Comparison of ENCODE assay signal across 18 cellular contexts in the genomic region with DNA sequence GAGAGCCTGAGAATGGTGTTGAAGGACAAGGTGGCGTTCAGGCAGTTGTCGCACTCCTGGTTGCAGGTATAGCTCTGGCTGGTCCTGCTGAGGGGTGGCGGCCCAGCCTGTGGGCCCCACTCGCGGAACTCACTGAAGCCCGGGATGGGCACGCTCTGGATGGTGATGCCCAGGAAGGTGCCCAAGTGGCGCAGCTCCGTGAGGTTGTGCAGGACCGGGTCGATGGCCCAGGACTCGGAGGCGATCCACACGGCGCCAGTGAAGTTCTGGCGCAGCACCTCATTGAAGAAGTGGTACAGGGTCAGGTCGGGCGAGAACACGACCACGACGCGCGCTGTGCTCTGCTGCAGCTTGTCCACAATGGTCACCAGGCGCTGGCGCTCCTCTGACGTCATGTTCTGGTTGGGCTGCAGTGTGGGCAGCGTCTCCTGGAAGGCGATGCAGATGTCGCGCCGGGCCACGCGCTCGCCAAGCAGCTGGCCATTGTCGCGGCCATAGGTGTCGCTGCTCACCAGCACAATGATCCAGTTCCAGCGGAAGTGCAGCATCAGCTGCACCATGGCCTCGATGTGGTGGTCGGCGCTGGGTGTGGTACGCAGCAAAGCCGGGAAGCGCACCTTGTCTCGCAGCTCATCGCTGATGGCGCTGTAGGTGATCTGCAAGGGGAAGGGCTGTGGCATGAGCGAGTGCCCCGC. TPM values are rescaled to one million over a fixed set of nuclear protein-coding genes. Genes with fewer than 3 reads are reported as not detected.
DNase-seq lines count a peak whose midpoint lies in the region; ATAC-seq, FAIRE-seq and TF ChIP-seq lines count a peak whose summit lies in the region.
"Had no signal": no experiment of that assay in that cellular context is flagged by ENCODE, and none has a peak within 500 bp of the region (broad histone marks: within the 10 kb centered on the region; RNA-seq: fewer than 3 reads in every experiment).

No MANE protein-coding gene starts in this region.

- POLR2A ChIA-PET in HepG2 (lab: Yijun Ruan, JAX), result no interaction called here

- FAIRE-seq in HepG2 (lab: Jason Lieb, UNC), result no peak
- FAIRE-seq: GM12878, GM19239 had no signal

- H3K4me3 Mint-ChIP-seq in immature natural killer cell, result no peak overlapping the region
- H3K4me3 Mint-ChIP-seq: CD8-positive, alpha-beta T cell had no signal

- H3K9me3 Mint-ChIP-seq in immature natural killer cell, result no peaks in the 10 kb centered on the region
- H3K9me3 Mint-ChIP-seq: CD8-positive, alpha-beta T cell had no signal

- no peaks in the 10 kb centered on the region for H3K4me1 ChIP-seq in HepG2 (ENCODE audit: insufficient read depth, low read length)
- no peaks in the 10 kb centered on the region for H3K4me1 ChIP-seq in aorta (ENCODE audit: control insufficient read depth in 1 of 2, insufficient read depth in 2 of 2, low read length in 2 of 2)
- H3K4me1 ChIP-seq: HAP-1 had no signal

- in situ Hi-C loops in HepG2 (cut with HindIII; ENCODE audit: extremely low pct_ligation_motif_present, low pct_unique_long_range_greater_than_20kb), result no loop called here

- peak; percentile 34 for TF ChIP-seq CTCF in LNCaP clone FGC (IDR thresholded peaks at IDR 0.05; ENCODE audit: control insufficient read depth, extremely low read depth, insufficient read depth)
- no peak for TF ChIP-seq CTCF in HepG2 (CRISPR knock-in tag; IDR thresholded peaks at IDR 0.05)

- no TSS peak for BruUV-seq in HepG2 (replicated peaks; lab: Mats Ljungman, UMichigan)

- WGBS in HepG2 (ENCODE audit: low lambda C conversion rate), result 67% methylated on average over 16 of the region's 49 CpGs
- WGBS in aorta, 2 donors, result 88 to 89% methylated on average over 49 of the region's 49 CpGs

- no peaks in the 10 kb centered on the region for H3K36me3 Mint-ChIP-seq in immature natural killer cell
- H3K36me3 Mint-ChIP-seq: CD8-positive, alpha-beta T cell had no signal

- H3K9ac ChIP-seq in HepG2 (ENCODE audit: insufficient read depth, low read depth, low read length), result no peak overlapping the region
- H3K9ac ChIP-seq: BLaER1 treated with 17β-estradiol and CSF1 and Interleukin-3, amounts not matched to agents 10 nM and 100 nM had no signal

- CTCF ChIA-PET in HepG2 (lab: Yijun Ruan, JAX; ENCODE audit: low intra/inter-chr PET ratio, low total read pairs), result no interaction called here

- no peaks in the 10 kb centered on the region for H3K79me2 ChIP-seq in HepG2 (ENCODE audit: insufficient read depth, low read length)

- no peak for TF ChIP-seq RAD21 in HepG2 (CRISPR knock-in tag; IDR thresholded peaks at IDR 0.05)

- TF ChIP-seq EP300 in HepG2 (IDR thresholded peaks at IDR 0.05; ENCODE audit: low read depth in 2 of 2, low read length in 2 of 2) (no peak), HepG2 (CRISPR knock-in tag; IDR thresholded peaks at IDR 0.05; ENCODE audit: borderline replicate concordance) (no peak)

- H3K4me3 ChIP-seq in LNCaP clone FGC (ENCODE audit: low read depth, low read length) (no peak overlapping the region), HepG2 (replicated peaks in 1 of 3; ENCODE audit: insufficient read depth in 1 of 3, low read depth in 2 of 3, low read length in 3 of 3) (no peak overlapping the region), aorta (ENCODE audit: low read length in 2 of 2) (no peak overlapping the region)
- H3K4me3 ChIP-seq: BLaER1 treated with 17β-estradiol and CSF1 and Interleukin-3, amounts not matched to agents 10 nM and 100 nM; GM12878; HAP-1 had no signal

- H3K27me3 Mint-ChIP-seq in immature natural killer cell (ENCODE audit: low read depth in 3 of 3), result peaks cover 2 to 6% (median 3%) of the 10 kb centered on the region in 3 donors

- no peaks in the 10 kb centered on the region for H3K4me1 Mint-ChIP-seq in immature natural killer cell

- TF ChIP-seq POLR2A in HepG2 (IDR thresholded peaks at IDR 0.05; ENCODE audit: insufficient read depth in 1 of 2, low read depth in 2 of 2, low read length in 2 of 2), result no peak

- H2AFZ ChIP-seq in HepG2 (ENCODE audit: low read length), result no peak overlapping the region

- no peak for ATAC-seq in HepG2
- ATAC-seq in aorta (ENCODE audit: low FRiP score), result peak; percentile 19
- ATAC-seq: CD8-positive, alpha-beta T cell; GM12878 had no signal

- H3K27me3 ChIP-seq in HepG2 (ENCODE audit: control insufficient read depth in 1 of 2, insufficient read depth in 2 of 2, low read length in 2 of 2) (peaks cover 0 to 31% of the 10 kb centered on the region in 2 experiments; a peak in 3 of 5 replicates), aorta (ENCODE audit: control insufficient read depth in 1 of 2, insufficient read depth in 2 of 2, low read length in 1 of 2) (no peaks in the 10 kb centered on the region)
- H3K27me3 ChIP-seq: BLaER1 treated with 17β-estradiol and CSF1 and Interleukin-3, amounts not matched to agents 10 nM and 100 nM had no signal

- no peak overlapping the region for H3K27ac Mint-ChIP-seq in immature natural killer cell
- H3K27ac Mint-ChIP-seq: CD8-positive, alpha-beta T cell had no signal

- no peaks in the 10 kb centered on the region for H3K36me3 ChIP-seq in HepG2 (replicated peaks in 1 of 2; ENCODE audit: control insufficient read depth in 1 of 2, insufficient read depth in 2 of 2, low read length in 2 of 2)
- H3K36me3 ChIP-seq in aorta (ENCODE audit: control insufficient read depth in 1 of 2, insufficient read depth in 2 of 2, low read length in 1 of 2), result no peaks in the 10 kb centered on the region
- H3K36me3 ChIP-seq: BLaER1 treated with 17β-estradiol and CSF1 and Interleukin-3, amounts not matched to agents 10 nM and 100 nM; HAP-1 had no signal

- H3K4me2 ChIP-seq in HepG2 (ENCODE audit: low read depth, low read length), result no peak overlapping the region
- H3K4me2 ChIP-seq: BLaER1 treated with 17β-estradiol and CSF1 and Interleukin-3, amounts not matched to agents 10 nM and 100 nM had no signal

- no peak overlapping the region for H3K27ac ChIP-seq in HepG2 (ENCODE audit: extremely low read length, insufficient read depth, low read length)
- no peak overlapping the region for H3K27ac ChIP-seq in aorta (ENCODE audit: low read depth in 1 of 2, low read length in 2 of 2)
- H3K27ac ChIP-seq: BLaER1 treated with 17β-estradiol and CSF1 and Interleukin-3, amounts not matched to agents 10 nM and 100 nM had no signal

- intact Hi-C loops in HepG2 (cut with micrococcal nuclease; ENCODE audit: unreplicated experiment) (no loop called here), aorta (cut with DNase I) (no loop called here)

- H4K20me1 ChIP-seq in HepG2 (ENCODE audit: insufficient read depth, low read length), result no peaks in the 10 kb centered on the region
- H4K20me1 ChIP-seq: BLaER1 treated with 17β-estradiol and CSF1 and Interleukin-3, amounts not matched to agents 10 nM and 100 nM had no signal

- peak; percentile 45 for DNase-seq in DMS53 (lab: John Stamatoyannopoulos, UW)
- no peak for DNase-seq in DMS53 treated with DMSO at 0.1 percent for 48 hours (lab: John Stamatoyannopoulos, UW; ENCODE audit: unreplicated experiment)
- DNase-seq in LNCaP clone FGC (ENCODE audit: low read depth), result no peak
- no peak for DNase-seq in HepG2 (ENCODE audit: low spot score)
- DNase-seq in aorta, result no peak
- DNase-seq in DMS 273 treated with DMSO at 0.1 percent for 48 hours (lab: John Stamatoyannopoulos, UW), result no peak
- no peak for DNase-seq in immature natural killer cell
- DNase-seq: 8988T; CD8-positive, alpha-beta T cell; DMS79 treated with DMSO at 0.1 percent for 48 hours had no signal

- no peaks in the 10 kb centered on the region for H3K9me3 ChIP-seq in HepG2 (ENCODE audit: low read length)
- H3K9me3 ChIP-seq in aorta (ENCODE audit: control insufficient read depth, low read length), result no peaks in the 10 kb centered on the region
- H3K9me3 ChIP-seq: BLaER1 treated with 17β-estradiol and CSF1 and Interleukin-3, amounts not matched to agents 10 nM and 100 nM; HAP-1 had no signal

RNA-seq across cellular contexts. Expression of a gene that starts 5.0 kb away (rescaled TPM):
- total RNA-seq in HepG2 (2016; rRNA removed; fragmentation: Illumina TruSeq; extraction: Trizol), result not detected in 2 replicates
- not detected in 2 replicates for total RNA-seq in HepG2 (2016; cell fraction: cytosol; rRNA removed; fragmentation: Illumina TruSeq; extraction: Trizol; ENCODE audit: low read depth)
- total RNA-seq in HepG2 (2016; cell fraction: insoluble cytoplasmic fraction; rRNA removed; fragmentation: Illumina TruSeq; extraction: Trizol), result not detected in 2 replicates
- total RNA-seq in HepG2 (2016; cell fraction: membrane; rRNA removed; fragmentation: Illumina TruSeq; extraction: Trizol), result not detected in 2 replicates
- total RNA-seq in HepG2 (2016; cell fraction: nucleus; rRNA removed; fragmentation: Illumina TruSeq; extraction: Trizol), result not detected in 2 replicates
- polyA plus RNA-seq in HepG2 (2011; rRNA removed), result not detected in 2 replicates
- polyA plus RNA-seq in HepG2 (2011; cell fraction: cytosol; rRNA removed), result 0.01 TPM in 1 of 2 replicates, not detected in the other
- polyA plus RNA-seq in HepG2 (2011; cell fraction: nucleus; rRNA removed), result 0.08 and 0.16 TPM in 2 replicates
- 0.09 TPM in 1 of 2 replicates, not detected in the other for polyA plus RNA-seq in HepG2 (2012)
- polyA plus RNA-seq in HepG2 (2016; cell fraction: cytosol; fragmentation: Illumina TruSeq; extraction: Trizol; ENCODE audit: low read depth), result not detected in 2 replicates
- polyA plus RNA-seq in HepG2 (2016; cell fraction: insoluble cytoplasmic fraction; fragmentation: Illumina TruSeq; extraction: Trizol; ENCODE audit: low read depth), result not detected in 2 replicates
- not detected in 2 replicates for polyA plus RNA-seq in HepG2 (2016; cell fraction: membrane; fragmentation: Illumina TruSeq; extraction: Trizol; ENCODE audit: low read depth)
- not detected in 2 replicates for polyA plus RNA-seq in HepG2 (2016; cell fraction: nucleus; fragmentation: Illumina TruSeq; extraction: Trizol; ENCODE audit: insufficient read depth, low read depth)
- polyA minus RNA-seq in HepG2 (2011; rRNA and poly(A)+ RNA removed; ENCODE audit: low replicate concordance), result not detected in 2 replicates
- polyA minus RNA-seq in HepG2 (2011; cell fraction: cytosol; rRNA and poly(A)+ RNA removed), result not detected in 2 replicates
- polyA minus RNA-seq in HepG2 (2011; cell fraction: nucleus; rRNA and poly(A)+ RNA removed), result not detected in 2 replicates
- total RNA-seq in aorta, result not detected
- polyA plus RNA-seq in aorta, result not detected
- polyA plus RNA-seq in immature natural killer cell, result not detected
- total RNA-seq: A673; CD8-positive, alpha-beta T cell; G401; GM12878; H4 had no signal
- polyA plus RNA-seq: AG04450, GM12878 had no signal

RNA-seq across cellular contexts. Expression of a gene that starts 47.9 kb away (rescaled TPM):
- total RNA-seq in HepG2 (2016; rRNA removed; fragmentation: Illumina TruSeq; extraction: Trizol) (58.5 and 76.4 TPM in 2 replicates), aorta (10 to 100 TPM in 1 of 2 donors, 1 to 10 TPM in 1; 9.3 to 12.7 TPM)
- 7.2 and 7.7 TPM in 2 replicates for total RNA-seq in HepG2 (2016; cell fraction: cytosol; rRNA removed; fragmentation: Illumina TruSeq; extraction: Trizol; ENCODE audit: low read depth)
- total RNA-seq in HepG2 (2016; cell fraction: insoluble cytoplasmic fraction; rRNA removed; fragmentation: Illumina TruSeq; extraction: Trizol), result 53.0 and 79.3 TPM in 2 replicates
- 22.0 and 22.8 TPM in 2 replicates for total RNA-seq in HepG2 (2016; cell fraction: membrane; rRNA removed; fragmentation: Illumina TruSeq; extraction: Trizol)
- 52.1 and 60.8 TPM in 2 replicates for total RNA-seq in HepG2 (2016; cell fraction: nucleus; rRNA removed; fragmentation: Illumina TruSeq; extraction: Trizol)
- polyA plus RNA-seq in HepG2 (2011; rRNA removed) (229 and 240 TPM in 2 replicates), aorta (1 to 10 TPM; 4.8 to 9.8 TPM), immature natural killer cell (1 to 10 TPM; 1.7 to 6.7 (median 3.8) TPM)
- 210 and 362 TPM in 2 replicates for polyA plus RNA-seq in HepG2 (2011; cell fraction: cytosol; rRNA removed)
- polyA plus RNA-seq in HepG2 (2011; cell fraction: nucleus; rRNA removed), result 328 and 432 TPM in 2 replicates
- 87.2 and 88.3 TPM in 2 replicates for polyA plus RNA-seq in HepG2 (2012)
- 7.1 and 8.1 TPM in 2 replicates for polyA plus RNA-seq in HepG2 (2016; cell fraction: cytosol; fragmentation: Illumina TruSeq; extraction: Trizol; ENCODE audit: low read depth)
- 53.0 and 59.0 TPM in 2 replicates for polyA plus RNA-seq in HepG2 (2016; cell fraction: insoluble cytoplasmic fraction; fragmentation: Illumina TruSeq; extraction: Trizol; ENCODE audit: low read depth)
- polyA plus RNA-seq in HepG2 (2016; cell fraction: membrane; fragmentation: Illumina TruSeq; extraction: Trizol; ENCODE audit: low read depth), result 16.0 and 17.1 TPM in 2 replicates
- 91.4 and 94.6 TPM in 2 replicates for polyA plus RNA-seq in HepG2 (2016; cell fraction: nucleus; fragmentation: Illumina TruSeq; extraction: Trizol; ENCODE audit: insufficient read depth, low read depth)
- 12.3 and 373 TPM in 2 replicates for polyA minus RNA-seq in HepG2 (2011; rRNA and poly(A)+ RNA removed; ENCODE audit: low replicate concordance)
- 140 and 148 TPM in 2 replicates for polyA minus RNA-seq in HepG2 (2011; cell fraction: cytosol; rRNA and poly(A)+ RNA removed)
- 129 and 138 TPM in 2 replicates for polyA minus RNA-seq in HepG2 (2011; cell fraction: nucleus; rRNA and poly(A)+ RNA removed)
